ENCODE assay signal across 12 cellular contexts in the genomic region with DNA sequence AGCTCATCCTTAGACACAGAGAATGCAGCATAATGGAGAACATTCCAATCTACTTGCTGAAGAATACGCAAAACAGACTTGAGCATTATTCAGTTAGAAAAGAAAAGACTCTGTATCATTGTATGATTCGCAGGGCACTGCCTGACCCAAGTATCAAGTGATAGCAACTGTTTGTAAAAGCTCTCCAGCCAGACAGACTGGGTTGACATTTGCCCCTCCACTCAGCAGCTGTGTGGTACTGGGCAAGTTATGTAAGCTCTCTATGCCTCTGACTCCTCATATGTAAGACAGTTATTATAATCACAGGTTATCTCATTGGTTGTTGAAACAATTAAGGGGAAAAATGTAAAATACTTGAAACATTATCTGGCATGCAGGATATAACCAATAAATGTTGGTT.
"Had no signal": no experiment of that assay in that cellular context is flagged by ENCODE, and none has a peak within 500 bp of the region (broad histone marks: within the 10 kb centered on the region; RNA-seq: fewer than 3 reads in every experiment).

No MANE protein-coding gene starts in this region.

- DNase-seq: activated CD4-positive, alpha-beta T cell treated with anti-CD3 and anti-CD28 coated beads, Interleukin-2, amount 50 U/mL, for 4 hours; activated CD4-positive, CD25-positive, alpha-beta regulatory T cell treated with anti-CD3 and anti-CD28 coated beads, Interleukin-2, amount 50 U/mL, for 72 hours; activated naive CD4-positive, alpha-beta T cell treated with anti-CD3 and anti-CD28 coated beads, Interleukin-2, amount 10 ng/mL, durations not matched to agents 7 days and 5 days; activated T-cell treated with anti-CD3 and anti-CD28 coated beads, Interleukin-2, amount 50 U/mL, for 1 hour; effector memory CD4-positive, alpha-beta T cell; foreskin fibroblast; kidney glomerular epithelial cell; lower lobe of right lung; sigmoid colon; stimulated activated CD4-positive, alpha-beta T cell treated with anti-CD3 and anti-CD28 coated beads, Interleukin-12 subunit alpha, Interleukin-12 subunit beta, amount 100 ng/mL, for 4 hours; stimulated activated CD4-positive, alpha-beta T cell treated with anti-CD3 and anti-CD28 coated beads, Interleukin-2, amount 100 ng/mL, for 24 hours; T-helper 9 cell had no signal

- ATAC-seq: lower lobe of right lung had no signal
